14 cellular contexts compared by ENCODE assay signal in the genomic region with DNA sequence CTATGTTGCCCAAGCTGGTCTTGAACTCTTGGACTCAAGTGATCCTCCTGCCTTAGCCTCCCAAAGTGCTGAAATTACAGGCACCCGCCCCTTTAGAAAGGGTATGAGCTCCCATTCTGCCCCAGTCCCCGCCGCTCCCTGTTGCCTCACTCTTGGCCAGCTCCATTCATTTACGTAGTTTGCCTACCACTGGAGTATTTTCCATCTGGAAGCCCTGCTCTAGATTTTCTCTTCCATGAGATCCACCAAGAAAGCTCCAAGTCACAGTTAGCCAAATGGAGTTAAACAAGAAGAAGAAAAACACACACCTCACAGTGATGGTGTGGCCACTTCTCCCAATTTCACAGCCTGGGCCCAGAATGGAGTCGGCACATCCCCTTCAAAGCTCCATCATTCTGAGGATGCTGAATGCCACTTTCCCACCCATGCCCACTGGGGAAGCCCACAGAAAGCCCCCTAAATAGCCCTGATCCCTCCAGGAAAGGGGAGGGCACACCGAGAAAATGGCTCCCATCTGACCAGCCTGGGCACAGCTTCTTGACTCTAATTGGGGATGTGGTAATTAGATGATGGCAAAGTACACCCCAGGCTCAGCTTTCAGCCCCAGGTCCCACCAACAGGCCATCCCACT.
DNase-seq lines count a peak whose midpoint lies in the region; TF ChIP-seq lines count a peak whose summit lies in the region.
"Had no signal": no experiment of that assay in that cellular context is flagged by ENCODE, and none has a peak within 500 bp of the region (broad histone marks: within the 10 kb centered on the region; RNA-seq: fewer than 3 reads in every experiment).

No MANE protein-coding gene starts in this region.

- TF ChIP-seq POLR2A in sigmoid colon (IDR thresholded peaks at IDR 0.05): no peak

- peaks cover 44% of the 10 kb centered on the region for H3K4me1 ChIP-seq in mammary epithelial cell (ENCODE audit: insufficient read depth, low read length)
- peaks cover 23% of the 10 kb centered on the region for H3K4me1 ChIP-seq in left ventricle myocardium inferior
- H3K4me1 ChIP-seq in sigmoid colon: peaks cover 0 to 20% (median 13%) of the 10 kb centered on the region in 4 donors

- no peaks in the 10 kb centered on the region for H4K20me1 ChIP-seq in mammary epithelial cell (ENCODE audit: insufficient read depth, low read length)

- H3K27me3 Mint-ChIP-seq in activated T-cell treated with anti-CD3 and anti-CD28 coated beads, Interleukin-2, amount 50 U/mL, for 24 hours: peaks cover 36% of the 10 kb centered on the region

- H3K4me3 ChIP-seq in AG10803 (ENCODE audit: low read length): no peak overlapping the region
- H3K4me3 ChIP-seq in mammary epithelial cell (replicated peaks in 1 of 3; ENCODE audit: insufficient read depth in 1 of 3, low read depth in 2 of 3, low read length in 3 of 3): no peak overlapping the region
- no peak overlapping the region for H3K4me3 ChIP-seq in left ventricle myocardium inferior
- no peak overlapping the region for H3K4me3 ChIP-seq in sigmoid colon
- H3K4me3 ChIP-seq: mucosa of descending colon had no signal

- H3K36me3 ChIP-seq in mammary epithelial cell (ENCODE audit: insufficient read depth, low read length) (no peaks in the 10 kb centered on the region), left ventricle myocardium inferior (no peaks in the 10 kb centered on the region), sigmoid colon (no peaks in the 10 kb centered on the region)

- H2AFZ ChIP-seq in mammary epithelial cell (ENCODE audit: low read depth, low read length): peak overlapping the region; percentile 74

- H3K27ac ChIP-seq in mammary epithelial cell (ENCODE audit: insufficient read depth, low read depth, low read length): peak overlapping the region; percentile 52
- peak overlapping the region; percentile 82 for H3K27ac ChIP-seq in left ventricle myocardium inferior (replicated peaks)
- peak overlapping the region in 3 of 4 donors; percentile 40 to 80 (median 63) for H3K27ac ChIP-seq in sigmoid colon
- no peak overlapping the region for H3K27ac ChIP-seq in caudate nucleus (ENCODE audit: low read depth, low read length)

- H3K79me2 ChIP-seq in mammary epithelial cell (ENCODE audit: insufficient read depth, low read length): no peaks in the 10 kb centered on the region

- intact Hi-C loops in mammary epithelial cell (cut with micrococcal nuclease): loop anchor here (2.0 to 5.0 kb wide), 3 partner anchors 36 to 382 kb away; a partner anchor contains a TSS
- intact Hi-C loops in left ventricle myocardium inferior (cut with micrococcal nuclease): no loop called here
- intact Hi-C loops in sigmoid colon (cut with DNase I): no loop called here

- no peak overlapping the region for H3K9ac ChIP-seq in mammary epithelial cell (ENCODE audit: insufficient read depth, low read length)

- no peaks in the 10 kb centered on the region for H3K4me1 Mint-ChIP-seq in activated T-cell treated with anti-CD3 and anti-CD28 coated beads, Interleukin-2, amount 50 U/mL, for 24 hours (ENCODE audit: low read depth)
- H3K4me1 Mint-ChIP-seq: activated CD4-positive, alpha-beta memory T cell treated with anti-CD3 and anti-CD28 coated beads, Interleukin-2, amount 10 ng/mL, durations not matched to agents 7 days and 5 days had no signal

- H3K27me3 ChIP-seq in mammary epithelial cell (ENCODE audit: insufficient read depth, low read length): no peaks in the 10 kb centered on the region
- peaks cover 28% of the 10 kb centered on the region for H3K27me3 ChIP-seq in left ventricle myocardium inferior (ENCODE audit: low read depth)
- H3K27me3 ChIP-seq in sigmoid colon: peaks cover 0 to 8% (median 0%) of the 10 kb centered on the region in 3 donors

- H3K27ac Mint-ChIP-seq in activated T-cell treated with anti-CD3 and anti-CD28 coated beads, Interleukin-2, amount 50 U/mL, for 24 hours: no peak overlapping the region
- H3K27ac Mint-ChIP-seq: activated CD4-positive, alpha-beta memory T cell treated with anti-CD3 and anti-CD28 coated beads, Interleukin-2, amount 10 ng/mL, durations not matched to agents 7 days and 5 days had no signal

- in situ Hi-C loops in mammary epithelial cell (cut with MboI; ENCODE audit: low sequenced_read_pairs in 2 of 2): loop anchor here in 1 of 2 donors (25.0 kb wide), 1 partner anchor 592 kb away; no protein-coding TSS in a partner anchor

- H3K4me2 ChIP-seq in mammary epithelial cell (ENCODE audit: insufficient read depth, low read depth, low read length): peak overlapping the region; percentile 67

- peak; percentile 43 for DNase-seq in AG10803 (ENCODE audit: low read depth)
- DNase-seq in mammary epithelial cell: no peak
- DNase-seq in left ventricle myocardium inferior: peak; percentile 37
- DNase-seq in sigmoid colon: no peak
- DNase-seq in activated T-cell treated with anti-CD3 and anti-CD28 coated beads, Interleukin-2, amount 50 U/mL, for 24 hours: no peak
- DNase-seq in caudate nucleus (lab: John Stamatoyannopoulos, UW): no peak
- no peak for DNase-seq in GM10266 (ENCODE audit: extremely low spot score)
- no peak for DNase-seq in midbrain (lab: John Stamatoyannopoulos, UW)
- DNase-seq: activated CD4-positive, alpha-beta memory T cell treated with anti-CD3 and anti-CD28 coated beads, Interleukin-2, amount 10 ng/mL, durations not matched to agents 7 days and 5 days; activated effector memory CD4-positive, alpha-beta T cell treated with Interleukin-2 at 50 U/mL for 16 hours; NCI-H187; NCI-H69; stimulated activated naive CD8-positive, alpha-beta T cell treated with anti-CD3 and anti-CD28 coated beads, Interleukin-15, Interleukin-2, amounts not matched to agents 100 U/mL and 50 U/mL, for 24 hours had no signal

- CTCF ChIA-PET in mammary epithelial cell (lab: Charles Lee; ENCODE audit: low non-redundant PET): no interaction called here

- no peak for TF ChIP-seq CTCF in AG10803 (conservative IDR thresholded peaks at IDR 0.05; ENCODE audit: low read length)
- TF ChIP-seq CTCF in mammary epithelial cell (conservative IDR thresholded peaks at IDR 0.05 in 1 of 2, IDR thresholded peaks at IDR 0.05 in 1 of 2; ENCODE audit: extremely low read depth in 1 of 2, insufficient read depth in 1 of 2, low read depth in 1 of 2, low read length in 2 of 2): no peak
- TF ChIP-seq CTCF in left ventricle myocardium inferior (IDR thresholded peaks at IDR 0.05; ENCODE audit: borderline replicate concordance): no peak
- no peak for TF ChIP-seq CTCF in sigmoid colon (IDR thresholded peaks at IDR 0.05)
- no peak for TF ChIP-seq CTCF in GM10266 (IDR thresholded peaks at IDR 0.05; ENCODE audit: control insufficient read depth, insufficient read depth, low read depth, missing control alignments)

- no peak for TF ChIP-seq EP300 in sigmoid colon (IDR thresholded peaks at IDR 0.05)

- no peaks in the 10 kb centered on the region for H3K9me3 Mint-ChIP-seq in activated T-cell treated with anti-CD3 and anti-CD28 coated beads, Interleukin-2, amount 50 U/mL, for 24 hours

- BruUV-seq in mammary epithelial cell (replicated peaks; lab: Mats Ljungman, UMichigan): no TSS peak

- dilution Hi-C loops in mammary epithelial cell (cut with HindIII; ENCODE audit: low sequenced_read_pairs): no loop called here

- H3K9me3 ChIP-seq in mammary epithelial cell (replicated peaks; ENCODE audit: insufficient read depth, low read length) (no peaks in the 10 kb centered on the region), left ventricle myocardium inferior (replicated peaks) (peaks cover 9% of the 10 kb centered on the region), sigmoid colon (no peaks in the 10 kb centered on the region)
- H3K9me3 ChIP-seq: mucosa of descending colon had no signal

- WGBS in mammary epithelial cell (ENCODE audit: low coverage, missing lambda C conversion rate): 73% methylated on average over 5 of the region's 6 CpGs
- 76 to 77% methylated on average over 6 of the region's 6 CpGs for WGBS in sigmoid colon, 2 donors

- no peak overlapping the region for H3K4me3 Mint-ChIP-seq in activated T-cell treated with anti-CD3 and anti-CD28 coated beads, Interleukin-2, amount 50 U/mL, for 24 hours
- H3K4me3 Mint-ChIP-seq: activated CD4-positive, alpha-beta memory T cell treated with anti-CD3 and anti-CD28 coated beads, Interleukin-2, amount 10 ng/mL, durations not matched to agents 7 days and 5 days had no signal

- no peaks in the 10 kb centered on the region for H3K36me3 Mint-ChIP-seq in activated T-cell treated with anti-CD3 and anti-CD28 coated beads, Interleukin-2, amount 50 U/mL, for 24 hours (ENCODE audit: low read depth)

Comparison
In these comparisons a context has a peak if more than half of its experiments do, and no peak if none do; other contexts are left out.
1. DNase-seq: peak in AG10803 (single experiment) and left ventricle myocardium inferior (single experiment); none in mammary epithelial cell (single experiment), sigmoid colon (single experiment), activated T-cell treated with anti-CD3 and anti-CD28 coated beads, Interleukin-2, amount 50 U/mL, for 24 hours (single experiment), caudate nucleus (0 of 61), GM10266 (single experiment) and midbrain (single experiment).